ENCODE assay signal across 1 cellular context in genomic region chr7:108526768-108527017, GRCh38.
TF ChIP-seq lines count a peak whose summit lies in the region.

No MANE protein-coding gene starts in this region.

TF ChIP-seq in endothelial cell of umbilical vein, 7 proteins besides CTCF, POLR2A, EP300 and RAD21:
- TF ChIP-seq MYC (IDR thresholded peaks at IDR 0.05; ENCODE audit: low read depth, low read length) (no peak), POLR2AphosphoS5 (IDR thresholded peaks at IDR 0.05; ENCODE audit: insufficient read depth, low read depth, low read length) (no peak), FOS (IDR thresholded peaks at IDR 0.05; ENCODE audit: borderline replicate concordance, insufficient read depth, low read length) (no peak), MAX (IDR thresholded peaks at IDR 0.05; ENCODE audit: insufficient read depth, insufficient read length) (no peak), GATA2 (IDR thresholded peaks at IDR 0.05; ENCODE audit: insufficient read depth, insufficient read length, low read depth, low read length) (no peak), EZH2 (IDR thresholded peaks at IDR 0.05; ENCODE audit: borderline replicate concordance, low read depth, low read length, severe bottlenecking) (no peak), JUN (IDR thresholded peaks at IDR 0.05; ENCODE audit: borderline replicate concordance, insufficient read depth, insufficient read length, low read depth) (no peak)
